In genomic region chr15:66774001-66774814, GRCh38 we compare ENCODE assay signal across 9 cellular contexts.
DNase-seq lines count a peak whose midpoint lies in the region; ATAC-seq, FAIRE-seq and TF ChIP-seq lines count a peak whose summit lies in the region.
"Had no signal": no experiment of that assay in that cellular context is flagged by ENCODE, and none has a peak within 500 bp of the region (broad histone marks: within the 10 kb centered on the region; RNA-seq: fewer than 3 reads in every experiment).

No MANE protein-coding gene starts in this region.

- H3K9me1 ChIP-seq in K562 (ENCODE audit: control insufficient read depth, insufficient read depth, low read length) = no peaks in the 10 kb centered on the region

- CTCF ChIA-PET in GM10248 (lab: Yijun Ruan, JAX) = interaction anchor here (1.1 to 5.4 kb wide), 4 partner anchors 153 to 177 kb away, joined by 3 to 36 read pairs (median 16); no protein-coding TSS in a partner anchor
- CTCF ChIA-PET in K562 (lab: Yijun Ruan, JAX; ENCODE audit: low intra/inter-chr PET ratio) = interaction anchor here (0.8 to 3.7 kb wide), 7 partner anchors 78 to 170 kb away, joined by 3 to 37 read pairs (median 15); no protein-coding TSS in a partner anchor

- H3K27ac ChIP-seq in K562 (ENCODE audit: extremely low read depth, low read depth, low read length) (no peak overlapping the region), sigmoid colon (peak overlapping the region; percentile 68 to 79 (median 72))

- TF ChIP-seq POLR2A in K562 (conservative IDR thresholded peaks at IDR 0.05) (no peak), sigmoid colon (IDR thresholded peaks at IDR 0.05) (no peak)

- no peaks in the 10 kb centered on the region for H3K79me2 ChIP-seq in Loucy (ENCODE audit: insufficient read depth, low read length)
- H3K79me2 ChIP-seq in K562 (ENCODE audit: control insufficient read depth, insufficient read depth, low read length) = peaks cover 15% of the 10 kb centered on the region

- peak; percentile 84 to 94 for TF ChIP-seq RAD21 in K562 (CRISPR knock-in tag; conservative IDR thresholded peaks at IDR 0.05 in 1 of 2, IDR thresholded peaks at IDR 0.05 in 1 of 2)

- TF ChIP-seq CTCF in GM10248 (IDR thresholded peaks at IDR 0.05; ENCODE audit: control extremely low read depth, extremely low read depth, low read depth, missing control alignments) = peak; percentile 58
- peak; percentile 78 for TF ChIP-seq CTCF in Loucy (conservative IDR thresholded peaks at IDR 0.05; ENCODE audit: low read length)
- peak; percentile 98 to 99 (median 99) for TF ChIP-seq CTCF in K562 (IDR thresholded peaks at IDR 0.05 in 2 of 3, conservative IDR thresholded peaks at IDR 0.05 in 1 of 3; ENCODE audit: insufficient read depth in 2 of 3, low read depth in 1 of 3, low read length in 3 of 3)
- peak; percentile 94 to 98 (median 97) for TF ChIP-seq CTCF in sigmoid colon (IDR thresholded peaks at IDR 0.05)

- TF ChIP-seq EP300 in K562 (IDR thresholded peaks at IDR 0.05; ENCODE audit: low read length) (no peak; the same call in 1 of the 2 replicates), sigmoid colon (IDR thresholded peaks at IDR 0.05) (no peak)

- no peaks in the 10 kb centered on the region for H3K9me3 ChIP-seq in Loucy (ENCODE audit: insufficient read depth, low read depth, low read length)
- no peaks in the 10 kb centered on the region for H3K9me3 ChIP-seq in K562 (replicated peaks; ENCODE audit: control insufficient read depth, insufficient read depth, low read depth, low read length)
- no peaks in the 10 kb centered on the region for H3K9me3 ChIP-seq in sigmoid colon

- H3K27me3 ChIP-seq in Loucy (ENCODE audit: insufficient read depth, low read length, poor library complexity, severe bottlenecking) = no peaks in the 10 kb centered on the region
- H3K27me3 ChIP-seq in K562 (ENCODE audit: control insufficient read depth in 2 of 2, insufficient read depth in 2 of 2, low read length in 2 of 2) = no peaks in the 10 kb centered on the region
- no peaks in the 10 kb centered on the region for H3K27me3 ChIP-seq in sigmoid colon

- H3K4me2 ChIP-seq in Loucy (ENCODE audit: low read depth, low read length, poor library complexity, severe bottlenecking) (no peak overlapping the region), K562 (ENCODE audit: insufficient read depth, low read length) (no peak overlapping the region)

- H3F3A ChIP-seq in Loucy (ENCODE audit: low read depth) = no peaks in the 10 kb centered on the region

- H2AFZ ChIP-seq in Loucy (ENCODE audit: low read length) (no peak overlapping the region), K562 (ENCODE audit: low read depth, low read length) (no peak overlapping the region)

- H3K9ac ChIP-seq in Loucy (ENCODE audit: low read depth, low read length, poor library complexity, severe bottlenecking) (no peak overlapping the region), K562 (ENCODE audit: insufficient read depth in 1 of 2, low read depth in 2 of 2, low read length in 2 of 2) (peak overlapping the region in 1 of 2 experiments; percentile 73; a peak in 2 of 4 replicates)

- H3K36me3 ChIP-seq in Loucy (ENCODE audit: insufficient read depth, low read length) (no peaks in the 10 kb centered on the region), K562 (ENCODE audit: control insufficient read depth, insufficient read depth, low read length) (peaks cover 8% of the 10 kb centered on the region; the same call in 1 of the 3 replicates), sigmoid colon (no peaks in the 10 kb centered on the region)

- intact Hi-C loops in K562 (cut with micrococcal nuclease) = loop anchor here (1.0 to 5.0 kb wide), 4 partner anchors 67 to 171 kb away; no protein-coding TSS in a partner anchor
- intact Hi-C loops in sigmoid colon (cut with DNase I) = loop anchor here (1.0 to 2.0 kb wide), 4 partner anchors 71 to 171 kb away; partner anchors contain the start of gene SMAD6

- ATAC-seq in K562 = peak; percentile 99
- no peak for ATAC-seq in GM21825 (IDR thresholded peaks at IDR 0.05; ENCODE audit: unreplicated experiment)
- no peak for ATAC-seq in HG03457 (IDR thresholded peaks at IDR 0.05; ENCODE audit: unreplicated experiment)

- POLR2A ChIA-PET in GM10248 (lab: Yijun Ruan, JAX) = no interaction called here
- POLR2A ChIA-PET in K562 (lab: Yijun Ruan, JAX) = interaction anchor here (0.6 to 3.6 kb wide), 5 partner anchors 9 to 155 kb away, joined by 3 to 21 read pairs (median 3); no protein-coding TSS in a partner anchor

- no TSS peak for BruUV-seq in K562 (replicated peaks; lab: Mats Ljungman, UMichigan)

- in situ Hi-C loops in K562 (cut with MboI) = loop anchor here (10.0 kb wide), 1 partner anchor 159 kb away; no protein-coding TSS in a partner anchor

- H4K20me1 ChIP-seq in Loucy (ENCODE audit: insufficient read depth, low read length, poor library complexity, severe bottlenecking) (no peaks in the 10 kb centered on the region), K562 (replicated peaks; ENCODE audit: control insufficient read depth, insufficient read depth, low read length) (peaks cover 27% of the 10 kb centered on the region; the same call in 1 of the 2 replicates)

- DNase-seq in GM10248 (ENCODE audit: extremely low spot score) (peak; percentile 80), SW 1271 (lab: John Stamatoyannopoulos, UW) (peak; percentile 58 to 79), K562 (ENCODE audit: extremely low read depth in 1 of 4, low spot score in 3 of 4) (peak; percentile 87 to 93 (median 92)), iPS DF 4.7 (ENCODE audit: extremely low read depth, low spot score) (peak; percentile 69), sigmoid colon (peak; percentile 92)

- H3K4me3 ChIP-seq in Loucy (ENCODE audit: low read length, poor library complexity, severe bottlenecking) (no peak overlapping the region), K562 (no peak overlapping the region), sigmoid colon (no peak overlapping the region)

- no peaks in the 10 kb centered on the region for H3K9me2 ChIP-seq in Loucy (replicated peaks; ENCODE audit: low read depth, low read length)

- FAIRE-seq in K562 (lab: Jason Lieb, UNC) = peak; percentile 87
- FAIRE-seq: colon had no signal

- WGBS in K562 (ENCODE audit: insufficient coverage, low coverage, missing lambda C conversion rate) = 53% methylated on average over 17 of the region's 19 CpGs
- 40 to 59% methylated on average over 19 of the region's 19 CpGs for WGBS in sigmoid colon, 2 donors

- H3K4me1 ChIP-seq in Loucy (ENCODE audit: insufficient read depth, low read length, poor library complexity, severe bottlenecking) (no peaks in the 10 kb centered on the region), K562 (replicated peaks in 1 of 2; ENCODE audit: control insufficient read depth in 2 of 2, insufficient read depth in 2 of 2, low read length in 2 of 2) (peaks cover 16 to 18% of the 10 kb centered on the region in 2 experiments), sigmoid colon (peaks cover 0 to 38% (median 34%) of the 10 kb centered on the region in 4 donors)

TF ChIP-seq in K562, 482 proteins besides CTCF, POLR2A, EP300 and RAD21 (continues in another document):
- TF ChIP-seq TCF7L2 (IDR thresholded peaks at IDR 0.05; ENCODE audit: low read depth, low read length) = no peak
- TF ChIP-seq ZNF277 (CRISPR knock-in tag; IDR thresholded peaks at IDR 0.05; ENCODE audit: borderline replicate concordance) = no peak
- peak; percentile 70; the same call in 1 of the 2 replicates for TF ChIP-seq XRCC5 (IDR thresholded peaks at IDR 0.05; ENCODE audit: low read depth, low read length)
- no peak for TF ChIP-seq SP2 (IDR thresholded peaks at IDR 0.05; ENCODE audit: extremely low read depth, low read depth, low read length, poor library complexity, severe bottlenecking)
- TF ChIP-seq ARID2 (IDR thresholded peaks at IDR 0.05) = peak; percentile 82
- TF ChIP-seq ZNF436 (CRISPR knock-in tag; IDR thresholded peaks at IDR 0.05) = no peak
- peak; percentile 100 for TF ChIP-seq TEAD1 (CRISPR knock-in tag; IDR thresholded peaks at IDR 0.05)
- no peak for TF ChIP-seq MCM2 (IDR thresholded peaks at IDR 0.05; ENCODE audit: low read depth)
- TF ChIP-seq ZNF79 (CRISPR knock-in tag; IDR thresholded peaks at IDR 0.05; ENCODE audit: low read depth) = no peak
- TF ChIP-seq ZNF778 (CRISPR knock-in tag; IDR thresholded peaks at IDR 0.05) = no peak
- no peak for TF ChIP-seq ZNF398 (CRISPR knock-in tag; IDR thresholded peaks at IDR 0.05)
- TF ChIP-seq CAMTA2 (CRISPR knock-in tag; conservative IDR thresholded peaks at IDR 0.05) = no peak
- TF ChIP-seq NFE2 (IDR thresholded peaks at IDR 0.05; ENCODE audit: low read depth) = no peak
- no peak for TF ChIP-seq RBM17 (IDR thresholded peaks at IDR 0.05; ENCODE audit: borderline replicate concordance, low read depth, low read length)
- 0 out of 2 replicates have a peak, but pooled peaks have one; percentile 60 for TF ChIP-seq KLF16 (IDR thresholded peaks at IDR 0.05)
